ENCODE assay signal across 34 cellular contexts in genomic region chr13:99774644-99775043, GRCh38.
"Had no signal": no experiment of that assay in that cellular context is flagged by ENCODE, and none has a peak within 500 bp of the region (broad histone marks: within the 10 kb centered on the region; RNA-seq: fewer than 3 reads in every experiment).

No MANE protein-coding gene starts in this region.

- ATAC-seq: activated CD4-positive, alpha-beta T cell treated with anti-CD3 and anti-CD28 coated beads for 36 hours; activated T-cell treated with anti-CD3 and anti-CD28 coated beads, Interleukin-2, amount 50 U/mL, for 72 hours; K562; Panc1; Right ventricle myocardium inferior; T-helper 17 cell had no signal

- H3K27ac ChIP-seq: adrenal gland, breast epithelium, SK-N-MC had no signal

- H3K36me3 ChIP-seq: adrenal gland, breast epithelium, MG63 had no signal

- H3K9me3 Mint-ChIP-seq: activated CD4-positive, alpha-beta memory T cell treated with anti-CD3 and anti-CD28 coated beads, Interleukin-2, amount 10 ng/mL, durations not matched to agents 7 days and 5 days; activated naive CD4-positive, alpha-beta T cell treated with anti-CD3 and anti-CD28 coated beads, Interleukin-2, amount 10 ng/mL, durations not matched to agents 7 days and 5 days; activated naive CD8-positive, alpha-beta T cell treated with anti-CD3 and anti-CD28 coated beads for 36 hours; activated T-cell treated with anti-CD3 and anti-CD28 coated beads, Interleukin-2, amount 50 U/mL, for 72 hours; activated T-helper 2 cell treated with anti-CD3 and anti-CD28 coated beads, Interferon-gamma antibody, Interleukin-2, Interleukin-4, amounts not matched to agents 10 μg/mL and 5 μg/mL and 100 μg/mL, durations not matched to agents 14 hours and 24 hours and 36 hours had no signal

- H3K4me1 ChIP-seq: adrenal gland, breast epithelium had no signal

- H3K36me3 Mint-ChIP-seq: activated naive CD4-positive, alpha-beta T cell treated with anti-CD3 and anti-CD28 coated beads, Interleukin-2, amount 10 ng/mL, durations not matched to agents 7 days and 5 days had no signal

- H3K27me3 ChIP-seq: adrenal gland, breast epithelium, MG63 had no signal

- H3K27me3 Mint-ChIP-seq: activated CD4-positive, alpha-beta memory T cell treated with anti-CD3 and anti-CD28 coated beads, Interleukin-2, amount 10 ng/mL, durations not matched to agents 7 days and 5 days; activated CD4-positive, alpha-beta T cell treated with anti-CD3 and anti-CD28 coated beads for 36 hours; activated naive CD4-positive, alpha-beta T cell treated with anti-CD3 and anti-CD28 coated beads, Interleukin-2, amount 10 ng/mL, durations not matched to agents 7 days and 5 days; activated naive CD8-positive, alpha-beta T cell treated with anti-CD3 and anti-CD28 coated beads for 36 hours; T-helper 17 cell had no signal

- H3K4me3 ChIP-seq: adrenal gland, breast epithelium, K562, MG63, SK-N-MC had no signal

- H3K4me3 Mint-ChIP-seq: activated CD4-positive, alpha-beta memory T cell treated with anti-CD3 and anti-CD28 coated beads, Interleukin-2, amount 10 ng/mL, durations not matched to agents 7 days and 5 days; activated CD4-positive, alpha-beta T cell treated with anti-CD3 and anti-CD28 coated beads for 36 hours; activated naive CD4-positive, alpha-beta T cell treated with anti-CD3 and anti-CD28 coated beads, Interleukin-2, amount 10 ng/mL, durations not matched to agents 7 days and 5 days; activated naive CD8-positive, alpha-beta T cell treated with anti-CD3 and anti-CD28 coated beads for 36 hours; activated T-cell treated with anti-CD3 and anti-CD28 coated beads, Interleukin-2, amount 50 U/mL, for 72 hours; T-helper 17 cell had no signal

- H3K9me3 ChIP-seq: adrenal gland, breast epithelium, MG63 had no signal

- H3K4me1 Mint-ChIP-seq: activated CD4-positive, alpha-beta memory T cell treated with anti-CD3 and anti-CD28 coated beads, Interleukin-2, amount 10 ng/mL, durations not matched to agents 7 days and 5 days; activated CD4-positive, alpha-beta T cell treated with anti-CD3 and anti-CD28 coated beads for 36 hours; activated naive CD4-positive, alpha-beta T cell treated with anti-CD3 and anti-CD28 coated beads, Interleukin-2, amount 10 ng/mL, durations not matched to agents 7 days and 5 days; activated naive CD8-positive, alpha-beta T cell treated with anti-CD3 and anti-CD28 coated beads for 36 hours; T-helper 17 cell had no signal

- DNase-seq: activated CD4-positive, alpha-beta memory T cell treated with anti-CD3 and anti-CD28 coated beads, Interleukin-2, amount 10 ng/mL, durations not matched to agents 7 days and 5 days; activated CD4-positive, alpha-beta T cell treated with anti-CD3 and anti-CD28 coated beads for 36 hours; activated CD4-positive, alpha-beta T cell treated with anti-CD3 and anti-CD28 coated beads, Interleukin-2, amount 50 U/mL, for 1 hour; activated CD4-positive, CD25-positive, alpha-beta regulatory T cell; activated gamma-delta T cell treated with Interleukin-2 at 50 U/mL for 16 hours; activated naive CD4-positive, alpha-beta T cell treated with anti-CD3 and anti-CD28 coated beads, Interleukin-2, amount 10 ng/mL, durations not matched to agents 7 days and 5 days; activated naive CD8-positive, alpha-beta T cell treated with anti-CD3 and anti-CD28 coated beads for 36 hours; activated T-cell treated with anti-CD3 and anti-CD28 coated beads for 4 hours; activated T-cell treated with anti-CD3 and anti-CD28 coated beads, Interleukin-2, amount 50 U/mL, for 72 hours; adrenal gland; anterior cingulate cortex; caudate nucleus; MG63; MV-4-11; NCI-H1092 treated with DMSO at 0.1 percent for 48 hours; NCI-H1417 treated with DMSO at 0.1 percent for 48 hours; NCI-H1694; NCI-H2029; NCI-H2107; NCI-H226; NCI-H510A; NCI-H69; NK-92 treated with Interleukin-12 subunit alpha and Interleukin-12 subunit beta, amount 100 ng/mL, for 24 hours; OCI-M1; RPMI8226; SW 1271; T-helper 17 cell; T-helper 9 cell had no signal
